1 cellular context compared by ENCODE assay signal in the genomic region with DNA sequence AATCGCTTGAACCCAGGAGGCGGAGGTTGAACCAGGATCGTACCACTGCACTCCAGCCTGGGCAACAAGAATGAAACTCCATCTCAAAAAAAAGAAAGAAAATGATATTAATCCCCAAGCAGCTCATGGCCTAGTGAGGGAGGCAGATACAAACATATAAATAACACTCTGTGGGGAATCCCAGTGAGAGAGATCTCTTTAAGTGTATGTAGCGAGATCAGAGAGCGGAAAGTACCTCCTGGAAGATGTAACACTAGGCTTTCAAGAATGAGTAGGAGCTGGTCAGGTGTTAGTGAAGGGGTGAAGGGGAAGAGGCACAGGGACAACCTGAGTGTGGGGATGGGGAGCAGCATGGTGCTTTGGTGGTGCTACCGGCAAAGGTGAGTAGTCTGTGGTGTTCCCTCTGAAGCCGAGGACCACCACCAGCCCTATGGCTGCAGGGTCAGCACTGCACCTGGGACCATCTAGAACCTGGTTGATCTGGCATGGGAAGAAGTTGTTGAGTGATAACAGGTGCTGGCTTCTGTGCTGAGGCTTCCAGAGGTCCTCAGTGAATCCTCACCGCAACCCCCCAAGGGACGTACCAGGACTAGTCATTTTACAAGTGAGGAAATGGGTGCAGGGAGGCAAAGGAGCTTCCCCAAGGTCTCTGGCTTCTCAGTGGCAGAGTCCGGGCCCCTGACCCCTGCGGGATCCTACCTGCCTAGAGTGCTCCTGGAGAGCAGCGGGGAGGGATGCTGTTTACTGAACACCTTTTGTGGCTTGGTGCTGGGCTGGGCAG.
TF ChIP-seq lines count a peak whose summit lies in the region.

No MANE protein-coding gene starts in this region.

TF ChIP-seq in H1, 55 proteins besides CTCF, POLR2A, EP300 and RAD21:
- TF ChIP-seq, protein P1, sequence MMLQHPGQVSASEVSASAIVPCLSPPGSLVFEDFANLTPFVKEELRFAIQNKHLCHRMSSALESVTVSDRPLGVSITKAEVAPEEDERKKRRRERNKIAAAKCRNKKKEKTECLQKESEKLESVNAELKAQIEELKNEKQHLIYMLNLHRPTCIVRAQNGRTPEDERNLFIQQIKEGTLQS (IDR thresholded peaks at IDR 0.05; ENCODE audit: insufficient read depth, low read depth, low read length): no peak
- no peak for TF ChIP-seq SUZ12 (IDR thresholded peaks at IDR 0.05; ENCODE audit: low read length)
- TF ChIP-seq CTBP2 (IDR thresholded peaks at IDR 0.05; ENCODE audit: borderline replicate concordance, insufficient read depth, insufficient read length, low read length): no peak
- TF ChIP-seq EZH2 (IDR thresholded peaks at IDR 0.05; ENCODE audit: low read depth, low read length, severe bottlenecking): no peak
- TF ChIP-seq SIN3A (conservative IDR thresholded peaks at IDR 0.05 in 1 of 2, IDR thresholded peaks at IDR 0.05 in 1 of 2; ENCODE audit: low read depth in 1 of 2, low read length in 2 of 2): no peak
